Comparison of ENCODE assay signal across 10 cellular contexts in genomic region chr9:95626885-95627558, GRCh38.
DNase-seq lines count a peak whose midpoint lies in the region; ATAC-seq and TF ChIP-seq lines count a peak whose summit lies in the region.
"Had no signal": no experiment of that assay in that cellular context is flagged by ENCODE, and none has a peak within 500 bp of the region (broad histone marks: within the 10 kb centered on the region; RNA-seq: fewer than 3 reads in every experiment).

No MANE protein-coding gene starts in this region.

- peak overlapping the region in 5 of 7 donors; percentile 25 to 49 (median 34) for H3K4me3 Mint-ChIP-seq in CD8-positive, alpha-beta memory T cell
- no peak overlapping the region for H3K4me3 Mint-ChIP-seq in activated T-helper 2 cell treated with anti-CD3 and anti-CD28 coated beads, Interferon-gamma antibody, Interleukin-2, Interleukin-4, amounts not matched to agents 10 μg/mL and 5 μg/mL and 100 μg/mL, durations not matched to agents 14 hours and 24 hours and 36 hours (ENCODE audit: low read depth)

- peak in 2 of 5 donors; percentile 13 to 16 for DNase-seq in CD8-positive, alpha-beta memory T cell
- DNase-seq in activated CD4-positive, alpha-beta T cell treated with anti-CD3 and anti-CD28 coated beads, Interleukin-2, amount 50 U/mL, for 48 hours, result peak; percentile 57 to 66
- DNase-seq in heart right ventricle (peak; percentile 48 to 63), NCI-H2081 treated with DMSO at 0.1 percent for 48 hours (lab: John Stamatoyannopoulos, UW) (no peak), NCI-H446 (lab: John Stamatoyannopoulos, UW) (no peak)
- peak; percentile 39 for DNase-seq in stimulated activated CD4-positive, alpha-beta T cell treated with anti-CD3 and anti-CD28 coated beads, Interleukin-12 subunit alpha, Interleukin-12 subunit beta, amount 100 ng/mL, for 4 hours
- no peak for DNase-seq in activated T-helper 2 cell treated with anti-CD3 and anti-CD28 coated beads, Interferon-gamma antibody, Interleukin-2, Interleukin-4, amounts not matched to agents 10 μg/mL and 5 μg/mL and 100 μg/mL, durations not matched to agents 14 hours and 24 hours and 36 hours (ENCODE audit: low spot score)
- DNase-seq: COR-L47, mammary epithelial cell had no signal

- H3K9me3 Mint-ChIP-seq in CD8-positive, alpha-beta memory T cell, result peaks cover 0 to 3% (median 0%) of the 10 kb centered on the region in 5 donors
- H3K9me3 Mint-ChIP-seq in activated T-helper 2 cell treated with anti-CD3 and anti-CD28 coated beads, Interferon-gamma antibody, Interleukin-2, Interleukin-4, amounts not matched to agents 10 μg/mL and 5 μg/mL and 100 μg/mL, durations not matched to agents 14 hours and 24 hours and 36 hours, result peaks cover 5% of the 10 kb centered on the region

- no peaks in the 10 kb centered on the region for H3K36me3 Mint-ChIP-seq in CD8-positive, alpha-beta memory T cell
- H3K36me3 Mint-ChIP-seq in activated T-helper 2 cell treated with anti-CD3 and anti-CD28 coated beads, Interferon-gamma antibody, Interleukin-2, Interleukin-4, amounts not matched to agents 10 μg/mL and 5 μg/mL and 100 μg/mL, durations not matched to agents 14 hours and 24 hours and 36 hours (ENCODE audit: low read depth), result no peaks in the 10 kb centered on the region

- peaks cover 17 to 36% of the 10 kb centered on the region in 2 donors for H3K27me3 Mint-ChIP-seq in CD8-positive, alpha-beta memory T cell
- peaks cover 4% of the 10 kb centered on the region for H3K27me3 Mint-ChIP-seq in activated T-helper 2 cell treated with anti-CD3 and anti-CD28 coated beads, Interferon-gamma antibody, Interleukin-2, Interleukin-4, amounts not matched to agents 10 μg/mL and 5 μg/mL and 100 μg/mL, durations not matched to agents 14 hours and 24 hours and 36 hours (ENCODE audit: low read depth)

- no peaks in the 10 kb centered on the region for H3K27me3 ChIP-seq in CD8-positive, alpha-beta memory T cell (ENCODE audit: insufficient read depth, low read length, poor library complexity, severe bottlenecking)
- peaks cover 0 to 5% (median 0%) of the 10 kb centered on the region in 7 donors for H3K27me3 ChIP-seq in heart right ventricle

- H3K4me3 ChIP-seq in CD8-positive, alpha-beta memory T cell (ENCODE audit: low read length), result no peak overlapping the region
- H3K4me3 ChIP-seq in heart right ventricle, result peak overlapping the region in 4 of 10 donors; percentile 3 to 29 (median 20)

- ATAC-seq in heart right ventricle (peak; percentile 86 to 96 (median 92)), HG03457 (IDR thresholded peaks at IDR 0.05; ENCODE audit: unreplicated experiment) (no peak)

- intact Hi-C loops in heart right ventricle (cut with DNase I), result loop anchor here in 2 of 10 donors (5.0 to 10.0 kb wide), 2 partner anchors 112 to 115 kb away; partner anchors contain the start of gene PTCH1 (in 1 of the 2)
- intact Hi-C loops in activated T-helper 2 cell treated with anti-CD3 and anti-CD28 coated beads, Interferon-gamma antibody, Interleukin-2, Interleukin-4, amounts not matched to agents 10 μg/mL and 5 μg/mL and 100 μg/mL, durations not matched to agents 14 hours and 24 hours and 36 hours (cut with micrococcal nuclease), result loop anchor here (1.0 kb wide), 1 partner anchor 97 kb away; no protein-coding TSS in a partner anchor

- CTCF ChIA-PET in CD8-positive, alpha-beta memory T cell (lab: Charles Lee), result no interaction called here

- no peaks in the 10 kb centered on the region for H3K36me3 ChIP-seq in CD8-positive, alpha-beta memory T cell (ENCODE audit: insufficient read depth, low read length)
- no peaks in the 10 kb centered on the region for H3K36me3 ChIP-seq in heart right ventricle

- peaks cover 8% of the 10 kb centered on the region for H3K4me1 ChIP-seq in CD8-positive, alpha-beta memory T cell (ENCODE audit: insufficient read depth, low read length)
- peaks cover 0 to 22% (median 7%) of the 10 kb centered on the region in 9 donors for H3K4me1 ChIP-seq in heart right ventricle

- peaks cover 7 to 19% (median 14%) of the 10 kb centered on the region in 3 donors for H3K4me1 Mint-ChIP-seq in CD8-positive, alpha-beta memory T cell
- H3K4me1 Mint-ChIP-seq in activated T-helper 2 cell treated with anti-CD3 and anti-CD28 coated beads, Interferon-gamma antibody, Interleukin-2, Interleukin-4, amounts not matched to agents 10 μg/mL and 5 μg/mL and 100 μg/mL, durations not matched to agents 14 hours and 24 hours and 36 hours (ENCODE audit: low read depth), result peaks cover 7% of the 10 kb centered on the region

- H3K27ac ChIP-seq in CD8-positive, alpha-beta memory T cell (ENCODE audit: low read depth, low read length), result no peak overlapping the region
- H3K27ac ChIP-seq in heart right ventricle, result peak overlapping the region in 9 of 10 donors; percentile 47 to 91 (median 71)

- no peak for TF ChIP-seq CTCF in heart right ventricle (IDR thresholded peaks at IDR 0.05)

- H3K9me3 ChIP-seq in CD8-positive, alpha-beta memory T cell (ENCODE audit: low read length), result no peaks in the 10 kb centered on the region
- peaks cover 0 to 9% (median 0%) of the 10 kb centered on the region in 11 donors for H3K9me3 ChIP-seq in heart right ventricle

- POLR2A ChIA-PET in CD8-positive, alpha-beta memory T cell (lab: Charles Lee), result no interaction called here

- peak overlapping the region in 2 of 8 donors; percentile 33 to 58 for H3K27ac Mint-ChIP-seq in CD8-positive, alpha-beta memory T cell
- no peak overlapping the region for H3K27ac Mint-ChIP-seq in activated T-helper 2 cell treated with anti-CD3 and anti-CD28 coated beads, Interferon-gamma antibody, Interleukin-2, Interleukin-4, amounts not matched to agents 10 μg/mL and 5 μg/mL and 100 μg/mL, durations not matched to agents 14 hours and 24 hours and 36 hours

- 49 to 66% methylated on average over 21 of the region's 21 CpGs for WGBS in heart right ventricle, 2 donors

Comparison
In these comparisons a context has a peak if more than half of its experiments do, and no peak if none do; other contexts are left out.
1. DNase-seq: peak in activated CD4-positive, alpha-beta T cell treated with anti-CD3 and anti-CD28 coated beads, Interleukin-2, amount 50 U/mL, for 48 hours (2 of 2), heart right ventricle (2 of 2) and stimulated activated CD4-positive, alpha-beta T cell treated with anti-CD3 and anti-CD28 coated beads, Interleukin-12 subunit alpha, Interleukin-12 subunit beta, amount 100 ng/mL, for 4 hours (single experiment); none in NCI-H2081 treated with DMSO at 0.1 percent for 48 hours (single experiment), activated T-helper 2 cell treated with anti-CD3 and anti-CD28 coated beads, Interferon-gamma antibody, Interleukin-2, Interleukin-4, amounts not matched to agents 10 μg/mL and 5 μg/mL and 100 μg/mL, durations not matched to agents 14 hours and 24 hours and 36 hours (single experiment) and NCI-H446 (0 of 2).